Comparison of ENCODE assay signal across 1 cellular context in the genomic region with DNA sequence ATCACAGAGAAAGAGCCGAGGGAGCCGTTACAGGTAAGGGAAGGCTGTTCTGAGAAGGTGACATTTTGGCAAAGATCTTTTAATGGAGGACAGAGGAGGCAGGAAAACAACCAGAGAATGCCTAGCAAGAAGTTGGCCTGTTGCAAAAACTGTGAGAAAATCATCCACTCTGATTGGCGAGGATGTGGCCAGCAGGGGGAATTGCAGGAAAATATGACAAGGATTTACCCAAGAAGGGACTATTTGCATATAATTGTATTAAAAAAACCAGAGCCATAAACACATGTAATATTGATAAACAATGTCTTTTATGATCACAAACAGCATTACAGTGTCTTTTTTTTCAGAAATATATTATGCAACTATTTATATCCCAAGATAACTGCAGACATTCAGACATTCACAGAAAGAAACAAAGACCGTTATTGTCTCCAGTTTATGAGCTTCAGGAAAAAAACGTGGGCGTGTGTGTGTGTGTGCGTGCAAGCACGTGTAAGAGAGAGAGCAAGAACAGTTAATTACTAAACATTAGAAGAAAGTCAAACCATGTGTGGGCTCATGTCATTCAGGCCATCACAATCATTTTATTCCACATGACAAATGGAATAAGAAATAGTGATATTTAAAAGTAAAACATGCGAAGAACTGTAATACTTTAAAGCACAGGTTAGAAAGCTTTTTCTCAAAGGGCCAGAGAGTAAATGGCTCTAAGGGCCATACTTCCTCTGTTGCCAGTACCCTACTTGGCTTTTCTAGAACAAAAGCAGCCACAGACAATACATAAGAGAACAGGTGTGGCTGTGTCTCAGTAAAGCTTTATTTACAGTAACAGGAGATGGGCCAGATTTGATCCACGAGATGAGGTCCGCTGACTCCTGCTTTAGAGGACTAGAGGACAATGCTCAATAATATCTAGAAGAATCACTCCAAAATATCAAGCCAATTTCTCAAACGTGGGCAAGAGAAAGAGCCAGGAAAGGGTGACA.
TF ChIP-seq lines count a peak whose summit lies in the region.

No MANE protein-coding gene starts in this region.

TF ChIP-seq in WTC11, 78 proteins besides CTCF, POLR2A, EP300 and RAD21 (continued from another document):
- TF ChIP-seq, protein P1, sequence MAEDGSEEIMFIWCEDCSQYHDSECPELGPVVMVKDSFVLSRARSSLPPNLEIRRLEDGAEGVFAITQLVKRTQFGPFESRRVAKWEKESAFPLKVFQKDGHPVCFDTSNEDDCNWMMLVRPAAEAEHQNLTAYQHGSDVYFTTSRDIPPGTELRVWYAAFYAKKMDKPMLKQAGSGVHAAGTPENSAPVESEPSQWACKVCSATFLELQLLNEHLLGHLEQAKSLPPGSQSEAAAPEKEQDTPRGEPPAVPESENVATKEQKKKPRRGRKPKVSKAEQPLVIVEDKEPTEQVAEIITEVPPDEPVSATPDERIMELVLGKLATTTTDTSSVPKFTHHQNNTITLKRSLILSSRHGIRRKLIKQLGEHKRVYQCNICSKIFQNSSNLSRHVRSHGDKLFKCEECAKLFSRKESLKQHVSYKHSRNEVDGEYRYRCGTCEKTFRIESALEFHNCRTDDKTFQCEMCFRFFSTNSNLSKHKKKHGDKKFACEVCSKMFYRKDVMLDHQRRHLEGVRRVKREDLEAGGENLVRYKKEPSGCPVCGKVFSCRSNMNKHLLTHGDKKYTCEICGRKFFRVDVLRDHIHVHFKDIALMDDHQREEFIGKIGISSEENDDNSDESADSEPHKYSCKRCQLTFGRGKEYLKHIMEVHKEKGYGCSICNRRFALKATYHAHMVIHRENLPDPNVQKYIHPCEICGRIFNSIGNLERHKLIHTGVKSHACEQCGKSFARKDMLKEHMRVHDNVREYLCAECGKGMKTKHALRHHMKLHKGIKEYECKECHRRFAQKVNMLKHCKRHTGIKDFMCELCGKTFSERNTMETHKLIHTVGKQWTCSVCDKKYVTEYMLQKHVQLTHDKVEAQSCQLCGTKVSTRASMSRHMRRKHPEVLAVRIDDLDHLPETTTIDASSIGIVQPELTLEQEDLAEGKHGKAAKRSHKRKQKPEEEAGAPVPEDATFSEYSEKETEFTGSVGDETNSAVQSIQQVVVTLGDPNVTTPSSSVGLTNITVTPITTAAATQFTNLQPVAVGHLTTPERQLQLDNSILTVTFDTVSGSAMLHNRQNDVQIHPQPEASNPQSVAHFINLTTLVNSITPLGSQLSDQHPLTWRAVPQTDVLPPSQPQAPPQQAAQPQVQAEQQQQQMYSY (CRISPR knock-in tag; IDR thresholded peaks at IDR 0.05): no peak
